In genomic region chr16:49875812-49876715, GRCh38 we compare ENCODE assay signal across 10 cellular contexts. TPM values are rescaled to one million over a fixed set of nuclear protein-coding genes. Genes with fewer than 3 reads are reported as not detected.
DNase-seq lines count a peak whose midpoint lies in the region; ATAC-seq and TF ChIP-seq lines count a peak whose summit lies in the region.
"Had no signal": no experiment of that assay in that cellular context is flagged by ENCODE, and none has a peak within 500 bp of the region (broad histone marks: within the 10 kb centered on the region; RNA-seq: fewer than 3 reads in every experiment).

No MANE protein-coding gene starts in this region.

- no peaks in the 10 kb centered on the region for H3K9me3 Mint-ChIP-seq in activated CD4-positive, alpha-beta T cell treated with anti-CD3 and anti-CD28 coated beads, Interleukin-2, amount 10 ng/mL, durations not matched to agents 7 days and 5 days
- H3K9me3 Mint-ChIP-seq in neural progenitor cell, result no peaks in the 10 kb centered on the region
- no peaks in the 10 kb centered on the region for H3K9me3 Mint-ChIP-seq in activated naive CD8-positive, alpha-beta T cell treated with anti-CD3 and anti-CD28 coated beads, Interleukin-2, amount 50 U/mL, for 24 hours
- H3K9me3 Mint-ChIP-seq in T-helper 2 cell treated with Interferon-gamma antibody and Interleukin-4, amounts not matched to agents 5 μg/mL and 100 μg/mL, for 36 hours, result no peaks in the 10 kb centered on the region

- intact Hi-C loops in left ventricle myocardium inferior (cut with micrococcal nuclease), result no loop called here

- CTCF ChIA-PET in activated CD4-positive, alpha-beta T cell treated with anti-CD3 and anti-CD28 coated beads, Interleukin-2, amount 10 ng/mL, durations not matched to agents 7 days and 5 days (lab: Charles Lee), result interaction anchor here (1.0 to 3.0 kb wide), 2 partner anchors 17 to 18 kb away, joined by 3 to 11 read pairs; no protein-coding TSS in a partner anchor

- POLR2A ChIA-PET in activated CD4-positive, alpha-beta T cell treated with anti-CD3 and anti-CD28 coated beads, Interleukin-2, amount 10 ng/mL, durations not matched to agents 7 days and 5 days (lab: Charles Lee), result no interaction called here

- no peak overlapping the region for H3K4me3 Mint-ChIP-seq in activated CD4-positive, alpha-beta T cell treated with anti-CD3 and anti-CD28 coated beads, Interleukin-2, amount 10 ng/mL, durations not matched to agents 7 days and 5 days
- H3K4me3 Mint-ChIP-seq in neural progenitor cell, result no peak overlapping the region
- no peak overlapping the region for H3K4me3 Mint-ChIP-seq in activated naive CD8-positive, alpha-beta T cell treated with anti-CD3 and anti-CD28 coated beads, Interleukin-2, amount 50 U/mL, for 24 hours
- H3K4me3 Mint-ChIP-seq in T-helper 2 cell treated with Interferon-gamma antibody and Interleukin-4, amounts not matched to agents 5 μg/mL and 100 μg/mL, for 36 hours, result no peak overlapping the region

- no peaks in the 10 kb centered on the region for H3K79me2 ChIP-seq in neural progenitor cell (ENCODE audit: low read depth)

- H3K27ac ChIP-seq in left ventricle myocardium inferior (replicated peaks) (peak overlapping the region; percentile 12), neural progenitor cell (no peak overlapping the region), urinary bladder (ENCODE audit: low read depth) (no peak overlapping the region)
- H3K27ac ChIP-seq: 22Rv1 had no signal

- no peak for ATAC-seq in activated naive CD8-positive, alpha-beta T cell treated with anti-CD3 and anti-CD28 coated beads, Interleukin-2, amount 50 U/mL, for 24 hours

- H3K27me3 Mint-ChIP-seq in activated CD4-positive, alpha-beta T cell treated with anti-CD3 and anti-CD28 coated beads, Interleukin-2, amount 10 ng/mL, durations not matched to agents 7 days and 5 days, result peaks cover 30% of the 10 kb centered on the region
- peaks cover 10% of the 10 kb centered on the region for H3K27me3 Mint-ChIP-seq in neural progenitor cell (ENCODE audit: insufficient read depth, low read depth)
- H3K27me3 Mint-ChIP-seq in activated naive CD8-positive, alpha-beta T cell treated with anti-CD3 and anti-CD28 coated beads, Interleukin-2, amount 50 U/mL, for 24 hours, result peaks cover 35% of the 10 kb centered on the region
- H3K27me3 Mint-ChIP-seq in T-helper 2 cell treated with Interferon-gamma antibody and Interleukin-4, amounts not matched to agents 5 μg/mL and 100 μg/mL, for 36 hours (ENCODE audit: low read depth), result peaks cover 23% of the 10 kb centered on the region

- peaks cover 13% of the 10 kb centered on the region for H3K4me1 ChIP-seq in left ventricle myocardium inferior
- H3K4me1 ChIP-seq in neural progenitor cell, result peaks cover 29% of the 10 kb centered on the region
- H3K4me1 ChIP-seq in urinary bladder (ENCODE audit: insufficient read depth), result no peaks in the 10 kb centered on the region

- TF ChIP-seq CTCF in left ventricle myocardium inferior (IDR thresholded peaks at IDR 0.05; ENCODE audit: borderline replicate concordance) (no peak), neural progenitor cell (IDR thresholded peaks at IDR 0.05) (no peak)

- no peaks in the 10 kb centered on the region for H3K4me1 Mint-ChIP-seq in activated CD4-positive, alpha-beta T cell treated with anti-CD3 and anti-CD28 coated beads, Interleukin-2, amount 10 ng/mL, durations not matched to agents 7 days and 5 days
- H3K4me1 Mint-ChIP-seq in neural progenitor cell, result peaks cover 33% of the 10 kb centered on the region
- no peaks in the 10 kb centered on the region for H3K4me1 Mint-ChIP-seq in activated naive CD8-positive, alpha-beta T cell treated with anti-CD3 and anti-CD28 coated beads, Interleukin-2, amount 50 U/mL, for 24 hours
- H3K4me1 Mint-ChIP-seq in T-helper 2 cell treated with Interferon-gamma antibody and Interleukin-4, amounts not matched to agents 5 μg/mL and 100 μg/mL, for 36 hours (ENCODE audit: low read depth), result no peaks in the 10 kb centered on the region

- H3K9ac ChIP-seq in neural progenitor cell, result no peak overlapping the region

- peak overlapping the region; percentile 64 for H3K4me3 ChIP-seq in left ventricle myocardium inferior
- H3K4me3 ChIP-seq in neural progenitor cell, result peak overlapping the region; percentile 26
- peak overlapping the region; percentile 33 for H3K4me3 ChIP-seq in urinary bladder (ENCODE audit: low read depth, low read length)

- no peaks in the 10 kb centered on the region for H3K36me3 Mint-ChIP-seq in activated CD4-positive, alpha-beta T cell treated with anti-CD3 and anti-CD28 coated beads, Interleukin-2, amount 10 ng/mL, durations not matched to agents 7 days and 5 days (ENCODE audit: low read depth)
- no peaks in the 10 kb centered on the region for H3K36me3 Mint-ChIP-seq in neural progenitor cell
- H3K36me3 Mint-ChIP-seq in activated naive CD8-positive, alpha-beta T cell treated with anti-CD3 and anti-CD28 coated beads, Interleukin-2, amount 50 U/mL, for 24 hours (ENCODE audit: low read depth), result no peaks in the 10 kb centered on the region
- H3K36me3 Mint-ChIP-seq in T-helper 2 cell treated with Interferon-gamma antibody and Interleukin-4, amounts not matched to agents 5 μg/mL and 100 μg/mL, for 36 hours (ENCODE audit: low read depth), result no peaks in the 10 kb centered on the region

- peak overlapping the region; percentile 74 for H3K4me2 ChIP-seq in neural progenitor cell

- peak overlapping the region; percentile 74 for H3K27ac Mint-ChIP-seq in activated CD4-positive, alpha-beta T cell treated with anti-CD3 and anti-CD28 coated beads, Interleukin-2, amount 10 ng/mL, durations not matched to agents 7 days and 5 days
- no peak overlapping the region for H3K27ac Mint-ChIP-seq in neural progenitor cell
- H3K27ac Mint-ChIP-seq in activated naive CD8-positive, alpha-beta T cell treated with anti-CD3 and anti-CD28 coated beads, Interleukin-2, amount 50 U/mL, for 24 hours, result no peak overlapping the region
- no peak overlapping the region for H3K27ac Mint-ChIP-seq in T-helper 2 cell treated with Interferon-gamma antibody and Interleukin-4, amounts not matched to agents 5 μg/mL and 100 μg/mL, for 36 hours

- H2AFZ ChIP-seq in neural progenitor cell (replicated peaks), result peak overlapping the region; percentile 51

- peaks cover 29% of the 10 kb centered on the region for H3F3A ChIP-seq in neural progenitor cell (ENCODE audit: low read depth)

- WGBS in urinary bladder, result 23% methylated on average over 45 of the region's 45 CpGs

- H3K27me3 ChIP-seq in left ventricle myocardium inferior (ENCODE audit: low read depth) (peaks cover 53% of the 10 kb centered on the region), neural progenitor cell (no peaks in the 10 kb centered on the region)

- DNase-seq in activated CD4-positive, alpha-beta T cell treated with anti-CD3 and anti-CD28 coated beads, Interleukin-2, amount 10 ng/mL, durations not matched to agents 7 days and 5 days, result no peak
- DNase-seq in activated CD4-positive, alpha-beta T cell treated with anti-CD3 and anti-CD28 coated beads for 1 hour, result no peak
- DNase-seq in left ventricle myocardium inferior (no peak), neural progenitor cell (ENCODE audit: low spot score) (peak; percentile 73), cerebellar cortex (ENCODE audit: low spot score) (no peak)
- DNase-seq in activated naive CD8-positive, alpha-beta T cell treated with anti-CD3 and anti-CD28 coated beads, Interleukin-2, amount 50 U/mL, for 24 hours, result no peak
- DNase-seq in T-helper 2 cell treated with Interferon-gamma antibody and Interleukin-4, amounts not matched to agents 5 μg/mL and 100 μg/mL, for 36 hours (ENCODE audit: low spot score), result no peak
- DNase-seq: SHP77 had no signal

- H3K36me3 ChIP-seq in left ventricle myocardium inferior (no peaks in the 10 kb centered on the region), neural progenitor cell (no peaks in the 10 kb centered on the region), urinary bladder (ENCODE audit: insufficient read depth) (no peaks in the 10 kb centered on the region)

- no peaks in the 10 kb centered on the region for H4K20me1 ChIP-seq in neural progenitor cell (ENCODE audit: low read depth)

- H3K9me3 ChIP-seq in left ventricle myocardium inferior (replicated peaks) (no peaks in the 10 kb centered on the region), neural progenitor cell (ENCODE audit: low read depth) (no peaks in the 10 kb centered on the region)

RNA-seq across cellular contexts. Expression of gene ZNF423, which starts 20.2 kb away (rescaled TPM):
- not detected for total RNA-seq in activated CD4-positive, alpha-beta T cell treated with anti-CD3 and anti-CD28 coated beads, Interleukin-2, amount 10 ng/mL, durations not matched to agents 7 days and 5 days
- total RNA-seq in left ventricle myocardium inferior, result 8.6 TPM
- total RNA-seq in neural progenitor cell (ENCODE audit: low replicate concordance), result 21.9 and 42.3 TPM in 2 replicates
- total RNA-seq in urinary bladder, result 14.0 TPM
- 6.4 TPM for polyA plus RNA-seq in urinary bladder
